In the genomic region with DNA sequence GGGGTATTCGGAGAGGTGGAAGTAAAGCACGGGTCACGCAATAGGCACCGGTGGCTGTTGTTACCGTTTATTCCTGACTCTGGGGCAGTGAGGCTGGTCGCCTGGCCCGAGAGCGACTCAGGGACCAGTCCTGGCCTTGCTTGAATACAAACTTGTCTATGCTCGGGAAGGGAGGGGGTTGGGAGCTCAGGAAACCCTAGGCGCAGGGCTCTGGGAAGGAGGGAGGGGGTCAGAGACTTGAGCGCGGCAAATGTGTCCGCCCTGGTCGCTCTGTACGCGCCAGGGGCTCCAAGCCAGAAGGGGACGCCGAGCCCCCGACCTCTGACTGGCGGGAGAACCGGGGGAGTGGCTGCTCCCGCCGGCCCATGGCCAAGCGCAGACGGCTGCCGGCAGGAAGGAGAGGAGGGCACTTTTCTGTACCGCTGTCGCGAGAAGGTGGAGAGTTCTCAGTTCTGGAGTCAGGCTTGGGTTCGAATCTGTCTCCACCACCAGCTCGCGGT, we compare ENCODE assay signal across 9 cellular contexts. TPM values are rescaled to one million over a fixed set of nuclear protein-coding genes. Genes with fewer than 3 reads are reported as not detected.
DNase-seq lines count a peak whose midpoint lies in the region; ATAC-seq and TF ChIP-seq lines count a peak whose summit lies in the region.
"Had no signal": no experiment of that assay in that cellular context is flagged by ENCODE, and none has a peak within 500 bp of the region (broad histone marks: within the 10 kb centered on the region; RNA-seq: fewer than 3 reads in every experiment).

No MANE protein-coding gene starts in this region.

- CTCF ChIA-PET in A673 (lab: Charles Lee): no interaction called here
- CTCF ChIA-PET in naive thymus-derived CD4-positive, alpha-beta T cell (lab: Charles Lee): interaction anchor here (0.5 kb wide), 1 partner anchor 132 kb away, joined by 5 read pairs; no protein-coding TSS in a partner anchor

- TF ChIP-seq CTCF in A673 (conservative IDR thresholded peaks at IDR 0.05; ENCODE audit: low read depth, low read length): no peak
- no peak for TF ChIP-seq CTCF in coronary artery (IDR thresholded peaks at IDR 0.05)
- TF ChIP-seq CTCF in tibial nerve (IDR thresholded peaks at IDR 0.05): no peak

- H3K4me3 Mint-ChIP-seq in naive thymus-derived CD4-positive, alpha-beta T cell: peak overlapping the region in 6 of 10 donors; percentile 52 to 75 (median 62)

- H3K4me3 ChIP-seq in A673 (ENCODE audit: low read depth, low read length, poor library complexity, severe bottlenecking): peak overlapping the region; percentile 45
- H3K4me3 ChIP-seq in HUES64 (ENCODE audit: low read length): peak overlapping the region; percentile 85
- H3K4me3 ChIP-seq in coronary artery: peak overlapping the region; percentile 71
- no peak overlapping the region for H3K4me3 ChIP-seq in naive thymus-derived CD4-positive, alpha-beta T cell (ENCODE audit: low read length)
- H3K4me3 ChIP-seq in tibial nerve: peak overlapping the region in 1 of 4 donors; percentile 52

- H3K27me3 ChIP-seq in A673 (replicated peaks; ENCODE audit: insufficient read depth, low read depth, low read length, poor library complexity) (peaks cover 65% of the 10 kb centered on the region), HUES64 (ENCODE audit: insufficient read depth, low read length) (peaks cover 49% of the 10 kb centered on the region), tibial nerve (peaks cover 0 to 48% of the 10 kb centered on the region in 2 donors)
- H3K27me3 ChIP-seq in naive thymus-derived CD4-positive, alpha-beta T cell (ENCODE audit: control insufficient read depth in 2 of 2, insufficient read depth in 2 of 2, low read length in 2 of 2): no peaks in the 10 kb centered on the region

- H3K36me3 Mint-ChIP-seq in naive thymus-derived CD4-positive, alpha-beta T cell: peaks cover 0 to 4% (median 0%) of the 10 kb centered on the region in 5 donors

- no peak overlapping the region for H3K27ac Mint-ChIP-seq in naive thymus-derived CD4-positive, alpha-beta T cell

- H3K27ac ChIP-seq in A673 (ENCODE audit: low read depth, low read length, poor library complexity, severe bottlenecking): no peak overlapping the region
- no peak overlapping the region for H3K27ac ChIP-seq in HUES64 (ENCODE audit: low read depth, low read length)
- H3K27ac ChIP-seq in coronary artery: no peak overlapping the region
- no peak overlapping the region for H3K27ac ChIP-seq in naive thymus-derived CD4-positive, alpha-beta T cell (ENCODE audit: low read depth, low read length)
- H3K27ac ChIP-seq in tibial nerve: no peak overlapping the region

- H3K9me3 ChIP-seq in A673 (ENCODE audit: low read depth, low read length, poor library complexity, severe bottlenecking) (no peaks in the 10 kb centered on the region), HUES64 (ENCODE audit: insufficient read depth, low read depth, low read length) (no peaks in the 10 kb centered on the region), tibial nerve (no peaks in the 10 kb centered on the region)
- no peaks in the 10 kb centered on the region for H3K9me3 ChIP-seq in naive thymus-derived CD4-positive, alpha-beta T cell (ENCODE audit: control insufficient read depth in 2 of 3, low read length in 3 of 3)

- H3K4me1 Mint-ChIP-seq in naive thymus-derived CD4-positive, alpha-beta T cell: peaks cover 6 to 16% (median 15%) of the 10 kb centered on the region in 7 donors

- H3K4me1 ChIP-seq in A673 (ENCODE audit: insufficient read depth, low read length, poor library complexity, severe bottlenecking): peaks cover 11% of the 10 kb centered on the region
- H3K4me1 ChIP-seq in HUES64 (ENCODE audit: insufficient read depth, low read length): peaks cover 6% of the 10 kb centered on the region; the same call in 1 of the 2 replicates
- H3K4me1 ChIP-seq in naive thymus-derived CD4-positive, alpha-beta T cell (ENCODE audit: control insufficient read depth in 2 of 2, insufficient read depth in 2 of 2, low read length in 2 of 2): no peaks in the 10 kb centered on the region
- H3K4me1 ChIP-seq in tibial nerve: peaks cover 0 to 28% (median 9%) of the 10 kb centered on the region in 4 donors

- intact Hi-C loops in A673 (cut with micrococcal nuclease; ENCODE audit: unreplicated experiment): no loop called here
- intact Hi-C loops in naive thymus-derived CD4-positive, alpha-beta T cell (cut with micrococcal nuclease): no loop called here

- POLR2A ChIA-PET in A673 (lab: Charles Lee; ENCODE audit: low non-redundant PET): interaction anchor here (0.6 kb wide), 1 partner anchor 31 kb away, joined by 3 read pairs; no protein-coding TSS in a partner anchor
- POLR2A ChIA-PET in naive thymus-derived CD4-positive, alpha-beta T cell (lab: Charles Lee): no interaction called here

- H3K9me3 Mint-ChIP-seq in naive thymus-derived CD4-positive, alpha-beta T cell: peaks cover 0 to 1% (median 0%) of the 10 kb centered on the region in 11 donors

- H3K27me3 Mint-ChIP-seq in naive thymus-derived CD4-positive, alpha-beta T cell: peaks cover 53 to 63% (median 56%) of the 10 kb centered on the region in 5 donors

- no peak for TF ChIP-seq EP300 in tibial nerve (IDR thresholded peaks at IDR 0.05)

- under 1% methylated on average over 32 of the region's 32 CpGs for WGBS in HUES64
- WGBS in tibial nerve, 2 donors: 2% methylated on average over 26 to 27 of the region's 32 CpGs

- H3K36me3 ChIP-seq in A673 (ENCODE audit: insufficient read depth, low read length, poor library complexity, severe bottlenecking) (no peaks in the 10 kb centered on the region), HUES64 (ENCODE audit: insufficient read depth, low read length) (no peaks in the 10 kb centered on the region), tibial nerve (no peaks in the 10 kb centered on the region)
- H3K36me3 ChIP-seq in naive thymus-derived CD4-positive, alpha-beta T cell (ENCODE audit: control insufficient read depth in 2 of 3, insufficient read depth in 3 of 3, low read length in 3 of 3): no peaks in the 10 kb centered on the region

- no TSS peak for BruUV-seq in A673 (replicated peaks; lab: Mats Ljungman, UMichigan)

- ATAC-seq in naive thymus-derived CD4-positive, alpha-beta T cell: no peak
- ATAC-seq in GM18502 (IDR thresholded peaks at IDR 0.05; ENCODE audit: poor library complexity, unreplicated experiment) (no peak), GM19467 (IDR thresholded peaks at IDR 0.05; ENCODE audit: unreplicated experiment) (no peak)

- DNase-seq in A673 (ENCODE audit: low spot score) (no peak), coronary artery (ENCODE audit: low spot score) (peak; percentile 33), T1000 (lab: John Stamatoyannopoulos, UW) (no peak), tibial nerve (ENCODE audit: low spot score in 2 of 2) (no peak)
- DNase-seq in naive thymus-derived CD4-positive, alpha-beta T cell: no peak

- TF ChIP-seq POLR2A in tibial nerve (IDR thresholded peaks at IDR 0.05): no peak

- peak overlapping the region; percentile 75 for H3K9ac ChIP-seq in HUES64 (ENCODE audit: low read depth, low read length)

RNA-seq across cellular contexts. Expression of a gene that starts 1.5 kb away (rescaled TPM):
- total RNA-seq in A673 (2021) (0.39 and 0.66 TPM in 2 replicates), tibial nerve (1 to 10 TPM in 1 of 4 donors, under 1 TPM in 1, not detected in 2; 0.63 to 2.0 TPM)
- 21.0 TPM for polyA plus RNA-seq in HUES64 (2013, experiment 1 of 2)
- 20.6 TPM for polyA plus RNA-seq in HUES64 (2013, experiment 2 of 2)
- not detected for total RNA-seq in naive thymus-derived CD4-positive, alpha-beta T cell
- not detected for polyA plus RNA-seq in naive thymus-derived CD4-positive, alpha-beta T cell
- total RNA-seq: T-helper 2 cell treated with Interferon-gamma antibody and Interleukin-4, amounts not matched to agents 100 ng/mL and 5 ng/mL, for 36 hours had no signal
